Comparison of ENCODE assay signal across 12 cellular contexts in the genomic region with DNA sequence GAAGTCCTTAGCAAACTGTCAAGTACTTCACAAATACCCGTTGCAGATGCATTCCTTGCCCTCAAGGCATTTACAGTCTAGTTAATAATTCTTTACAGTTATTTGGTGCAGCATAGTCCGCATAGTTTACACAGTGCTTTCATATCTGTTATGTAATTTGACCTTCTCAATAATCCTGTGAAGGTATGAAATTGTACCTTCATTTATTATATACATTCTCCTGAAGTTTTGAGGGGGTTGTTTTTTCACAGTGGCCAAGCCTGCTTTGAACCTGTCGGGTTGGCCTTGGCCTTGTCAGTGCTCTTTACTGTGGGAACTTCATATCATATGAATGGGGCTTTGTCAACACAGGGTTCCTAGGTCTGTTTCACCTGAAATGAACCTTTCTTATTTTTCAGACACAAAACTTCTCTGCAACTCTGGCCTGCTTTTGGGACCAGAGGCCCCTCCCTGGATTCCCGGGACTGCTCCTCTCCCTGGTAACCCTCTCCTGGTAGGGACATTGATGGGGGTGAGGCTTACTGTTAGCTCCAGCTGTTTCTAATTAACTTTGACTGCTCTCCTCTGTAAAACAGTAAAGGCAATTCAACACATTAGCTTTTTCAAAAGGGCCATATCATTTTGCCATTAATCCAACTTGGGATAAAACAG. TPM values are rescaled to one million over a fixed set of nuclear protein-coding genes. Genes with fewer than 3 reads are reported as not detected.
DNase-seq lines count a peak whose midpoint lies in the region; ATAC-seq and TF ChIP-seq lines count a peak whose summit lies in the region.
"Had no signal": no experiment of that assay in that cellular context is flagged by ENCODE, and none has a peak within 500 bp of the region (broad histone marks: within the 10 kb centered on the region; RNA-seq: fewer than 3 reads in every experiment).

No MANE protein-coding gene starts in this region.

- no peaks in the 10 kb centered on the region for H3K27me3 ChIP-seq in heart right ventricle
- H3K27me3 ChIP-seq in ovary: no peaks in the 10 kb centered on the region
- no peaks in the 10 kb centered on the region for H3K27me3 ChIP-seq in vagina

- WGBS in heart right ventricle, 2 donors: 46 to 55% methylated on average over 4 of the region's 4 CpGs
- 46 to 48% (median 46%) methylated on average over 4 of the region's 4 CpGs for WGBS in ovary, 3 donors

- ATAC-seq in heart right ventricle: no peak
- no peak for ATAC-seq in HG02678 (IDR thresholded peaks at IDR 0.05; ENCODE audit: unreplicated experiment)

- H3K4me1 ChIP-seq in heart right ventricle (peaks cover 27 to 100% (median 98%) of the 10 kb centered on the region in 9 donors), ovary (ENCODE audit: insufficient read depth) (peaks cover 28% of the 10 kb centered on the region), vagina (peaks cover 77% of the 10 kb centered on the region)

- peak overlapping the region; percentile 52 to 100 (median 90) for H3K27ac ChIP-seq in heart right ventricle
- peak overlapping the region; percentile 45 for H3K27ac ChIP-seq in epithelial cell of prostate
- peak overlapping the region; percentile 35 to 72 for H3K27ac ChIP-seq in ovary
- H3K27ac ChIP-seq in vagina: peak overlapping the region; percentile 82

- intact Hi-C loops in heart right ventricle (cut with DNase I): loop anchor here in 2 of 10 donors (5.0 kb wide), 2 partner anchors 44 to 54 kb away; no protein-coding TSS in a partner anchor
- intact Hi-C loops in cardiac septum (cut with DNase I): loop anchor here (5.0 kb wide), 1 partner anchor 124 kb away; the partner anchor contains the start of genes NOA1 and POLR2B
- intact Hi-C loops in ovary (cut with DNase I): loop anchor here in 1 of 4 donors (1.0 kb wide), 1 partner anchor 36 kb away; no protein-coding TSS in a partner anchor
- intact Hi-C loops in vagina (cut with DNase I): no loop called here

- TF ChIP-seq CTCF in heart right ventricle (IDR thresholded peaks at IDR 0.05) (no peak), ovary (IDR thresholded peaks at IDR 0.05) (no peak), vagina (IDR thresholded peaks at IDR 0.05) (no peak)

- H3K4me3 ChIP-seq in heart right ventricle (no peak overlapping the region), ovary (no peak overlapping the region), vagina (no peak overlapping the region)

- H3K36me3 ChIP-seq in heart right ventricle (peaks cover 0 to 24% (median 0%) of the 10 kb centered on the region in 9 donors), ovary (no peaks in the 10 kb centered on the region), vagina (no peaks in the 10 kb centered on the region)

- TF ChIP-seq EP300 in ovary (IDR thresholded peaks at IDR 0.05): no peak

- TF ChIP-seq POLR2A in ovary (IDR thresholded peaks at IDR 0.05) (no peak), vagina (IDR thresholded peaks at IDR 0.05) (no peak)

- H3K9me3 ChIP-seq in heart right ventricle: no peaks in the 10 kb centered on the region
- H3K9me3 ChIP-seq in ovary: no peaks in the 10 kb centered on the region
- no peaks in the 10 kb centered on the region for H3K9me3 ChIP-seq in vagina

- DNase-seq in heart right ventricle: no peak
- DNase-seq in cardiac septum (ENCODE audit: low spot score): no peak
- no peak for DNase-seq in epithelial cell of prostate (ENCODE audit: low read depth, low spot score)
- no peak for DNase-seq in ovary
- DNase-seq in vagina (ENCODE audit: extremely low spot score in 2 of 2): no peak
- no peak for DNase-seq in globus pallidus (ENCODE audit: low spot score)
- no peak for DNase-seq in pons (ENCODE audit: low spot score)
- DNase-seq: activated CD4-positive, alpha-beta T cell treated with anti-CD3 and anti-CD28 coated beads, Interleukin-2, amount 50 U/mL, for 48 hours; Kasumi-1; stimulated activated CD4-positive, alpha-beta T cell treated with anti-CD3 and anti-CD28 coated beads, Interleukin-2, amount 100 ng/mL, for 48 hours; stimulated activated naive CD4-positive, alpha-beta T cell treated with Interleukin-2 at 50 U/mL for 16 hours had no signal

RNA-seq across cellular contexts. Expression of gene IGFBP7, which starts 9.1 kb away (rescaled TPM):
- total RNA-seq in heart right ventricle (100 to 1,000 TPM; 498 to 826 (median 608) TPM), cardiac septum (739 TPM), ovary (100 to 1,000 TPM in 6 of 7 donors, 10 to 100 TPM in 1; 96.8 to 955 (median 353) TPM), vagina (716 TPM)
- polyA plus RNA-seq in heart right ventricle (1,000 to 10,000 TPM in 1 of 2 donors, 100 to 1,000 TPM in 1; 876 to 1,251 TPM), ovary (1,000 to 10,000 TPM in 1 of 2 donors, 100 to 1,000 TPM in 1; 686 to 4,468 TPM)
